In the genomic region with DNA sequence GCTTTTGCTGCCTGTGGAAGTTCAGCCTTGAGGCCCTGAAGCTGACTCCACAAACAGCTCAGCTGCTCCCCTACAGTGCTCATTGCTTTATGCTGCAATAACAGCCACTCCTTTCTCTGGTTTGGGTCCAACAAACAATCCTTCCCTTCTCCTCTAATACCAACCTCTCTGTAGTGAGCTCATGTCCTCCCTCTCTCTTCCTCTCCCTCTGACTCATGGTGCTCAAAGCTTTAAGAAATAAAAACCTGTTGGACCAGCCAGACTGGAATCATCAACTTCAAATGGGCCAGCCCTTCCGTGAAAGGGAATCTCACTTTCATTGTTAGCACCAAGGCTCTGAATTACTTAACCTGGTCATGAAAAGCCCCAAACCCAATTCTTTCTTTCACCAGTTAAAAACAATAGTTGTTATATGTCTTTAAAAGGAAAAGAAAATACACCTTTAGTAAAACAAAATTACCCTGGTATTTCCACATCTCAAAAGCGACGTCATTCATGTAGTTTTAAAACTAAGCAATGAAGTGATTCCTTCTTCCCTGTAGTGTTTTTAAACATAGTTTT, we compare ENCODE assay signal across 8 cellular contexts.
DNase-seq lines count a peak whose midpoint lies in the region; ATAC-seq and TF ChIP-seq lines count a peak whose summit lies in the region.

No MANE protein-coding gene starts in this region.

- H3K4me3 ChIP-seq in esophagus (ENCODE audit: low read depth in 1 of 2, low read length in 2 of 2) (no peak overlapping the region), psoas muscle (no peak overlapping the region)

- intact Hi-C loops in psoas muscle (cut with DNase I) = no loop called here

- DNase-seq in GM04503 (ENCODE audit: low read depth) (peak; percentile 85), RPMI7951 (ENCODE audit: low read depth) (peak; percentile 77), psoas muscle (no peak), HUDEP-2 (lab: John Stamatoyannopoulos, UW; ENCODE audit: unreplicated experiment in 76 of 76) (no peak), C1 segment of cervical spinal cord (lab: John Stamatoyannopoulos, UW) (no peak), SW480 (ENCODE audit: low spot score) (no peak)

- H3K36me3 ChIP-seq in esophagus (ENCODE audit: control insufficient read depth in 2 of 2, insufficient read depth in 2 of 2, low read length in 1 of 2) = no peaks in the 10 kb centered on the region
- no peaks in the 10 kb centered on the region for H3K36me3 ChIP-seq in psoas muscle (ENCODE audit: insufficient read depth in 1 of 2, low read depth in 1 of 2)

- ATAC-seq in HG02678 (IDR thresholded peaks at IDR 0.05; ENCODE audit: unreplicated experiment) (peak; percentile 46), psoas muscle (peak; percentile 17 to 77 (median 66))

- WGBS in esophagus, 2 donors = 32 to 42% methylated on average over 3 of the region's 3 CpGs
- WGBS in psoas muscle, 3 donors = 61 to 69% (median 62%) methylated on average over 3 of the region's 3 CpGs

- H3K9me3 ChIP-seq in esophagus (ENCODE audit: control insufficient read depth in 2 of 2, insufficient read depth in 1 of 2, low read depth in 1 of 2, low read length in 1 of 2) (no peaks in the 10 kb centered on the region), psoas muscle (no peaks in the 10 kb centered on the region)

- H3K27ac ChIP-seq in esophagus (ENCODE audit: low read depth in 2 of 2, low read length in 1 of 2) (peak overlapping the region; percentile 87 to 90), psoas muscle (no peak overlapping the region)

- TF ChIP-seq CTCF in psoas muscle (IDR thresholded peaks at IDR 0.05) = no peak

- no peaks in the 10 kb centered on the region for H3K27me3 ChIP-seq in esophagus (ENCODE audit: control insufficient read depth in 1 of 2, insufficient read depth in 2 of 2, low read length in 2 of 2)
- H3K27me3 ChIP-seq in psoas muscle (ENCODE audit: insufficient read depth in 3 of 3, low read length in 2 of 3) = no peaks in the 10 kb centered on the region

- peaks cover 2% of the 10 kb centered on the region in 2 donors for H3K4me1 ChIP-seq in esophagus (ENCODE audit: control insufficient read depth in 2 of 2, insufficient read depth in 2 of 2, low read length in 1 of 2)
- no peaks in the 10 kb centered on the region for H3K4me1 ChIP-seq in psoas muscle

Comparison
In these comparisons a context has a peak if more than half of its experiments do, and no peak if none do; other contexts are left out.
1. DNase-seq: peak in GM04503 (single experiment) and RPMI7951 (single experiment); none in psoas muscle (0 of 2), HUDEP-2 (0 of 76), C1 segment of cervical spinal cord (0 of 14) and SW480 (single experiment).